Comparison of ENCODE assay signal across 1 cellular context in genomic region chr10:7491949-7492659, GRCh38.
TF ChIP-seq lines count a peak whose summit lies in the region.

No MANE protein-coding gene starts in this region.

TF ChIP-seq in GM12878, 131 proteins besides CTCF, POLR2A, EP300 and RAD21 (continued from another document and continues in another):
- TF ChIP-seq, protein P1, sequence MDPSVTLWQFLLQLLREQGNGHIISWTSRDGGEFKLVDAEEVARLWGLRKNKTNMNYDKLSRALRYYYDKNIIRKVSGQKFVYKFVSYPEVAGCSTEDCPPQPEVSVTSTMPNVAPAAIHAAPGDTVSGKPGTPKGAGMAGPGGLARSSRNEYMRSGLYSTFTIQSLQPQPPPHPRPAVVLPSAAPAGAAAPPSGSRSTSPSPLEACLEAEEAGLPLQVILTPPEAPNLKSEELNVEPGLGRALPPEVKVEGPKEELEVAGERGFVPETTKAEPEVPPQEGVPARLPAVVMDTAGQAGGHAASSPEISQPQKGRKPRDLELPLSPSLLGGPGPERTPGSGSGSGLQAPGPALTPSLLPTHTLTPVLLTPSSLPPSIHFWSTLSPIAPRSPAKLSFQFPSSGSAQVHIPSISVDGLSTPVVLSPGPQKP (IDR thresholded peaks at IDR 0.05; ENCODE audit: low read depth, low read length): no peak
- TF ChIP-seq NR2C2 (IDR thresholded peaks at IDR 0.05; ENCODE audit: borderline replicate concordance, control insufficient read depth, insufficient read length, low read depth): no peak
- no peak for TF ChIP-seq STAT1 (conservative IDR thresholded peaks at IDR 0.05)
- TF ChIP-seq, protein P2, sequence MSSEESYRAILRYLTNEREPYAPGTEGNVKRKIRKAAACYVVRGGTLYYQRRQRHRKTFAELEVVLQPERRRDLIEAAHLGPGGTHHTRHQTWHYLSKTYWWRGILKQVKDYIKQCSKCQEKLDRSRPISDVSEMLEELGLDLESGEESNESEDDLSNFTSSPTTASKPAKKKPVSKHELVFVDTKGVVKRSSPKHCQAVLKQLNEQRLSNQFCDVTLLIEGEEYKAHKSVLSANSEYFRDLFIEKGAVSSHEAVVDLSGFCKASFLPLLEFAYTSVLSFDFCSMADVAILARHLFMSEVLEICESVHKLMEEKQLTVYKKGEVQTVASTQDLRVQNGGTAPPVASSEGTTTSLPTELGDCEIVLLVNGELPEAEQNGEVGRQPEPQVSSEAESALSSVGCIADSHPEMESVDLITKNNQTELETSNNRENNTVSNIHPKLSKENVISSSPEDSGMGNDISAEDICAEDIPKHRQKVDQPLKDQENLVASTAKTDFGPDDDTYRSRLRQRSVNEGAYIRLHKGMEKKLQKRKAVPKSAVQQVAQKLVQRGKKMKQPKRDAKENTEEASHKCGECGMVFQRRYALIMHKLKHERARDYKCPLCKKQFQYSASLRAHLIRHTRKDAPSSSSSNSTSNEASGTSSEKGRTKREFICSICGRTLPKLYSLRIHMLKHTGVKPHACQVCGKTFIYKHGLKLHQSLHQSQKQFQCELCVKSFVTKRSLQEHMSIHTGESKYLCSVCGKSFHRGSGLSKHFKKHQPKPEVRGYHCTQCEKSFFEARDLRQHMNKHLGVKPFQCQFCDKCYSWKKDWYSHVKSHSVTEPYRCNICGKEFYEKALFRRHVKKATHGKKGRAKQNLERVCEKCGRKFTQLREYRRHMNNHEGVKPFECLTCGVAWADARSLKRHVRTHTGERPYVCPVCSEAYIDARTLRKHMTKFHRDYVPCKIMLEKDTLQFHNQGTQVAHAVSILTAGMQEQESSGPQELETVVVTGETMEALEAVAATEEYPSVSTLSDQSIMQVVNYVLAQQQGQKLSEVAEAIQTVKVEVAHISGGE (CRISPR knock-in tag; IDR thresholded peaks at IDR 0.05): no peak
- no peak for TF ChIP-seq CHD4 (IDR thresholded peaks at IDR 0.05)
- TF ChIP-seq RUNX3 (IDR thresholded peaks at IDR 0.05; ENCODE audit: low read length): peak; percentile 96
- TF ChIP-seq CHD1 (IDR thresholded peaks at IDR 0.05; ENCODE audit: low read depth, low read length): no peak
- no peak for TF ChIP-seq USF1 (IDR thresholded peaks at IDR 0.05; ENCODE audit: borderline replicate concordance, extremely low read length, insufficient read depth, low read depth, low read length)
- TF ChIP-seq CREB1 (IDR thresholded peaks at IDR 0.05; ENCODE audit: low read depth): no peak
- TF ChIP-seq ZNF384 (IDR thresholded peaks at IDR 0.05; ENCODE audit: borderline replicate concordance, low read depth, low read length): no peak
- TF ChIP-seq ZZZ3 (IDR thresholded peaks at IDR 0.05; ENCODE audit: control insufficient read depth, insufficient read length, low read depth): no peak
- no peak for TF ChIP-seq ASH2L (IDR thresholded peaks at IDR 0.05; ENCODE audit: borderline replicate concordance, low read depth)
- peak; percentile 73; the same call in 1 of the 2 replicates for TF ChIP-seq NFIC (IDR thresholded peaks at IDR 0.05; ENCODE audit: low read depth, low read length)
- TF ChIP-seq NR2C1 (IDR thresholded peaks at IDR 0.05): no peak
- TF ChIP-seq, protein P3, sequence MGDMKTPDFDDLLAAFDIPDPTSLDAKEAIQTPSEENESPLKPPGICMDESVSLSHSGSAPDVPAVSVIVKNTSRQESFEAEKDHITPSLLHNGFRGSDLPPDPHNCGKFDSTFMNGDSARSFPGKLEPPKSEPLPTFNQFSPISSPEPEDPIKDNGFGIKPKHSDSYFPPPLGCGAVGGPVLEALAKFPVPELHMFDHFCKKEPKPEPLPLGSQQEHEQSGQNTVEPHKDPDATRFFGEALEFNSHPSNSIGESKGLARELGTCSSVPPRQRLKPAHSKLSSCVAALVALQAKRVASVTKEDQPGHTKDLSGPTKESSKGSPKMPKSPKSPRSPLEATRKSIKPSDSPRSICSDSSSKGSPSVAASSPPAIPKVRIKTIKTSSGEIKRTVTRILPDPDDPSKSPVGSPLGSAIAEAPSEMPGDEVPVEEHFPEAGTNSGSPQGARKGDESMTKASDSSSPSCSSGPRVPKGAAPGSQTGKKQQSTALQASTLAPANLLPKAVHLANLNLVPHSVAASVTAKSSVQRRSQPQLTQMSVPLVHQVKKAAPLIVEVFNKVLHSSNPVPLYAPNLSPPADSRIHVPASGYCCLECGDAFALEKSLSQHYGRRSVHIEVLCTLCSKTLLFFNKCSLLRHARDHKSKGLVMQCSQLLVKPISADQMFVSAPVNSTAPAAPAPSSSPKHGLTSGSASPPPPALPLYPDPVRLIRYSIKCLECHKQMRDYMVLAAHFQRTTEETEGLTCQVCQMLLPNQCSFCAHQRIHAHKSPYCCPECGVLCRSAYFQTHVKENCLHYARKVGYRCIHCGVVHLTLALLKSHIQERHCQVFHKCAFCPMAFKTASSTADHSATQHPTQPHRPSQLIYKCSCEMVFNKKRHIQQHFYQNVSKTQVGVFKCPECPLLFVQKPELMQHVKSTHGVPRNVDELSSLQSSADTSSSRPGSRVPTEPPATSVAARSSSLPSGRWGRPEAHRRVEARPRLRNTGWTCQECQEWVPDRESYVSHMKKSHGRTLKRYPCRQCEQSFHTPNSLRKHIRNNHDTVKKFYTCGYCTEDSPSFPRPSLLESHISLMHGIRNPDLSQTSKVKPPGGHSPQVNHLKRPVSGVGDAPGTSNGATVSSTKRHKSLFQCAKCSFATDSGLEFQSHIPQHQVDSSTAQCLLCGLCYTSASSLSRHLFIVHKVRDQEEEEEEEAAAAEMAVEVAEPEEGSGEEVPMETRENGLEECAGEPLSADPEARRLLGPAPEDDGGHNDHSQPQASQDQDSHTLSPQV (IDR thresholded peaks at IDR 0.05): no peak
- TF ChIP-seq ATF7 (IDR thresholded peaks at IDR 0.05; ENCODE audit: low read depth): 0 out of 2 replicates have a peak, but pooled peaks have one; percentile 37
- no peak for TF ChIP-seq HDAC6 (IDR thresholded peaks at IDR 0.05; ENCODE audit: unreplicated experiment)
- no peak for TF ChIP-seq YBX1 (IDR thresholded peaks at IDR 0.05)
- TF ChIP-seq SPI1 (IDR thresholded peaks at IDR 0.05; ENCODE audit: borderline replicate concordance, insufficient read depth, low read depth, low read length): peak; percentile 31; the same call in 1 of the 2 replicates
- TF ChIP-seq ETV6 (conservative IDR thresholded peaks at IDR 0.05 in 1 of 2, IDR thresholded peaks at IDR 0.05 in 1 of 2; ENCODE audit: borderline replicate concordance in 1 of 2, low read depth in 1 of 2): no peak
- TF ChIP-seq IKZF2 (IDR thresholded peaks at IDR 0.05): peak; percentile 44 to 53; a peak in 1 of 4 replicates
- no peak for TF ChIP-seq NFXL1 (IDR thresholded peaks at IDR 0.05; ENCODE audit: borderline replicate concordance)
- TF ChIP-seq NRF1 (conservative IDR thresholded peaks at IDR 0.05; ENCODE audit: low read depth, low read length): no peak
- peak; percentile 67 for TF ChIP-seq DPF2 (IDR thresholded peaks at IDR 0.05)
- no peak for TF ChIP-seq ZNF622 (IDR thresholded peaks at IDR 0.05)
- TF ChIP-seq, protein P4, sequence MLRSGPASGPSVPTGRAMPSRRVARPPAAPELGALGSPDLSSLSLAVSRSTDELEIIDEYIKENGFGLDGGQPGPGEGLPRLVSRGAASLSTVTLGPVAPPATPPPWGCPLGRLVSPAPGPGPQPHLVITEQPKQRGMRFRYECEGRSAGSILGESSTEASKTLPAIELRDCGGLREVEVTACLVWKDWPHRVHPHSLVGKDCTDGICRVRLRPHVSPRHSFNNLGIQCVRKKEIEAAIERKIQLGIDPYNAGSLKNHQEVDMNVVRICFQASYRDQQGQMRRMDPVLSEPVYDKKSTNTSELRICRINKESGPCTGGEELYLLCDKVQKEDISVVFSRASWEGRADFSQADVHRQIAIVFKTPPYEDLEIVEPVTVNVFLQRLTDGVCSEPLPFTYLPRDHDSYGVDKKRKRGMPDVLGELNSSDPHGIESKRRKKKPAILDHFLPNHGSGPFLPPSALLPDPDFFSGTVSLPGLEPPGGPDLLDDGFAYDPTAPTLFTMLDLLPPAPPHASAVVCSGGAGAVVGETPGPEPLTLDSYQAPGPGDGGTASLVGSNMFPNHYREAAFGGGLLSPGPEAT (IDR thresholded peaks at IDR 0.05; ENCODE audit: low read depth): peak; percentile 67
- TF ChIP-seq, protein P5, sequence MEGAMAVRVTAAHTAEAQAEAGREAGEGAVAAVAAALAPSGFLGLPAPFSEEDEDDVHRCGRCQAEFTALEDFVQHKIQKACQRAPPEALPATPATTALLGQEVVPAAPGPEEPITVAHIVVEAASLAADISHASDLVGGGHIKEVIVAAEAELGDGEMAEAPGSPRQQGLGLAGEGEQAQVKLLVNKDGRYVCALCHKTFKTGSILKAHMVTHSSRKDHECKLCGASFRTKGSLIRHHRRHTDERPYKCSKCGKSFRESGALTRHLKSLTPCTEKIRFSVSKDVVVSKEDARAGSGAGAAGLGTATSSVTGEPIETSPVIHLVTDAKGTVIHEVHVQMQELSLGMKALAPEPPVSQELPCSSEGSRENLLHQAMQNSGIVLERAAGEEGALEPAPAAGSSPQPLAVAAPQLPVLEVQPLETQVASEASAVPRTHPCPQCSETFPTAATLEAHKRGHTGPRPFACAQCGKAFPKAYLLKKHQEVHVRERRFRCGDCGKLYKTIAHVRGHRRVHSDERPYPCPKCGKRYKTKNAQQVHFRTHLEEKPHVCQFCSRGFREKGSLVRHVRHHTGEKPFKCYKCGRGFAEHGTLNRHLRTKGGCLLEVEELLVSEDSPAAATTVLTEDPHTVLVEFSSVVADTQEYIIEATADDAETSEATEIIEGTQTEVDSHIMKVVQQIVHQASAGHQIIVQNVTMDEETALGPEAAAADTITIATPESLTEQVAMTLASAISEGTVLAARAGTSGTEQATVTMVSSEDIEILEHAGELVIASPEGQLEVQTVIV (IDR thresholded peaks at IDR 0.05; ENCODE audit: borderline replicate concordance, partially characterized antibody): no peak
- peak; percentile 66 for TF ChIP-seq MEF2B (IDR thresholded peaks at IDR 0.05; ENCODE audit: partially characterized antibody, poor library complexity, severe bottlenecking)
- TF ChIP-seq FOXM1 (IDR thresholded peaks at IDR 0.05; ENCODE audit: low read depth, low read length): peak; percentile 34; the same call in 1 of the 2 replicates
- TF ChIP-seq E2F8 (IDR thresholded peaks at IDR 0.05; ENCODE audit: low read depth, partially characterized antibody): no peak
- TF ChIP-seq ZNF274 (IDR thresholded peaks at IDR 0.05; ENCODE audit: insufficient read depth, insufficient read length): no peak
- TF ChIP-seq ZNF217 (IDR thresholded peaks at IDR 0.05): peak; percentile 77
- no peak for TF ChIP-seq CEBPZ (IDR thresholded peaks at IDR 0.05; ENCODE audit: low read depth, low read length)
- no peak for TF ChIP-seq PBX3 (IDR thresholded peaks at IDR 0.05; ENCODE audit: insufficient replicate concordance, low read depth, low read length)
- 0 out of 2 replicates have a peak, but pooled peaks have one; percentile 44 for TF ChIP-seq NBN (IDR thresholded peaks at IDR 0.05)
- no peak for TF ChIP-seq RAD51 (IDR thresholded peaks at IDR 0.05)
- TF ChIP-seq YY1 (IDR thresholded peaks at IDR 0.05; ENCODE audit: low read depth, low read length): peak; percentile 7; the same call in 1 of the 2 replicates
- TF ChIP-seq PAX5 (IDR thresholded peaks at IDR 0.05; ENCODE audit: borderline replicate concordance, low read depth, low read length): peak; percentile 16; the same call in 1 of the 2 replicates
- TF ChIP-seq SMARCA5 (IDR thresholded peaks at IDR 0.05): no peak; the same call in 1 of the 2 replicates
- no peak for TF ChIP-seq SIN3A (IDR thresholded peaks at IDR 0.05; ENCODE audit: low read depth, low read length)
